Comparison of ENCODE assay signal across 1 cellular context in genomic region chr2:230757476-230757875, GRCh38.
TF ChIP-seq lines count a peak whose summit lies in the region.

No MANE protein-coding gene starts in this region.

TF ChIP-seq in GM23338, 12 proteins besides CTCF, POLR2A, EP300 and RAD21 (continued from another document):
- TF ChIP-seq REST (IDR thresholded peaks at IDR 0.05; ENCODE audit: unreplicated experiment) (no peak), STAT1 (IDR thresholded peaks at IDR 0.05; ENCODE audit: unreplicated experiment) (no peak), JUNB (IDR thresholded peaks at IDR 0.05; ENCODE audit: unreplicated experiment) (no peak), EZH2 (IDR thresholded peaks at IDR 0.05; ENCODE audit: low read depth, unreplicated experiment) (no peak), EZH2phosphoT487 (IDR thresholded peaks at IDR 0.05; ENCODE audit: unreplicated experiment) (no peak), CREB1 (CRISPR knock-in tag; IDR thresholded peaks at IDR 0.05; ENCODE audit: low read depth) (no peak), NANOG (IDR thresholded peaks at IDR 0.05; ENCODE audit: borderline replicate concordance) (no peak), ZNF331 (CRISPR knock-in tag; IDR thresholded peaks at IDR 0.05; ENCODE audit: low read depth) (no peak)
- TF ChIP-seq, protein P1, sequence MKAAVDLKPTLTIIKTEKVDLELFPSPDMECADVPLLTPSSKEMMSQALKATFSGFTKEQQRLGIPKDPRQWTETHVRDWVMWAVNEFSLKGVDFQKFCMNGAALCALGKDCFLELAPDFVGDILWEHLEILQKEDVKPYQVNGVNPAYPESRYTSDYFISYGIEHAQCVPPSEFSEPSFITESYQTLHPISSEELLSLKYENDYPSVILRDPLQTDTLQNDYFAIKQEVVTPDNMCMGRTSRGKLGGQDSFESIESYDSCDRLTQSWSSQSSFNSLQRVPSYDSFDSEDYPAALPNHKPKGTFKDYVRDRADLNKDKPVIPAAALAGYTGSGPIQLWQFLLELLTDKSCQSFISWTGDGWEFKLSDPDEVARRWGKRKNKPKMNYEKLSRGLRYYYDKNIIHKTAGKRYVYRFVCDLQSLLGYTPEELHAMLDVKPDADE (IDR thresholded peaks at IDR 0.05) = no peak
